ENCODE assay signal across 17 cellular contexts in genomic region chr4:80033581-80033980, GRCh38. TPM values are rescaled to one million over a fixed set of nuclear protein-coding genes. Genes with fewer than 3 reads are reported as not detected.
DNase-seq lines count a peak whose midpoint lies in the region; ATAC-seq and TF ChIP-seq lines count a peak whose summit lies in the region.
"Had no signal": no experiment of that assay in that cellular context is flagged by ENCODE, and none has a peak within 500 bp of the region (broad histone marks: within the 10 kb centered on the region; RNA-seq: fewer than 3 reads in every experiment).

No MANE protein-coding gene starts in this region.

- no peak overlapping the region for H3K9ac ChIP-seq in HCT116 (ENCODE audit: low read length)
- H3K9ac ChIP-seq: KMS-11 had no signal

- TF ChIP-seq POLR2A in HCT116 (IDR thresholded peaks at IDR 0.05; ENCODE audit: borderline replicate concordance, extremely low read depth, insufficient read depth, insufficient read length), result no peak

- no peaks in the 10 kb centered on the region for H3K27me3 ChIP-seq in HCT116 (ENCODE audit: insufficient read depth, low read length)
- H3K27me3 ChIP-seq: colonic mucosa, gastroesophageal sphincter had no signal

- H3K4me3 ChIP-seq in HCT116 (replicated peaks in 1 of 2; ENCODE audit: low read depth in 1 of 2, low read length in 2 of 2), result no peak overlapping the region
- H3K4me3 ChIP-seq: colonic mucosa, gastroesophageal sphincter, mucosa of descending colon had no signal

- H3K9me3 Mint-ChIP-seq in nephron progenitor cell, result no peaks in the 10 kb centered on the region

- intact Hi-C loops in HCT116 (cut with micrococcal nuclease), result no loop called here

- H3K27me3 Mint-ChIP-seq in nephron progenitor cell (ENCODE audit: low read depth, poor library complexity), result no peaks in the 10 kb centered on the region

- no peaks in the 10 kb centered on the region for H3K9me2 ChIP-seq in HCT116 (ENCODE audit: insufficient read depth)

- H3K4me1 ChIP-seq in HCT116 (ENCODE audit: control insufficient read depth in 1 of 2, insufficient read depth in 2 of 2, low read length in 2 of 2), result no peaks in the 10 kb centered on the region

- no peaks in the 10 kb centered on the region for H3K9me3 ChIP-seq in HCT116 (ENCODE audit: control insufficient read depth in 1 of 2, insufficient read depth in 1 of 2, low read depth in 1 of 2, low read length in 2 of 2)
- H3K9me3 ChIP-seq: colonic mucosa, gastroesophageal sphincter, mucosa of descending colon had no signal

- CTCF ChIA-PET in HCT116 (lab: Charles Lee), result no interaction called here

- POLR2A ChIA-PET in HCT116 (lab: Charles Lee), result no interaction called here

- H3K36me3 ChIP-seq in HCT116 (ENCODE audit: control insufficient read depth in 1 of 2, insufficient read depth in 2 of 2, low read length in 2 of 2), result no peaks in the 10 kb centered on the region
- H3K36me3 ChIP-seq: colonic mucosa had no signal

- no peak for TF ChIP-seq RAD21 in HCT116 (IDR thresholded peaks at IDR 0.05; ENCODE audit: low read depth)

- no peak overlapping the region for H3K4me3 Mint-ChIP-seq in nephron progenitor cell

- H3K36me3 Mint-ChIP-seq in nephron progenitor cell (ENCODE audit: low read depth), result peaks cover 11% of the 10 kb centered on the region

- RAD21 ChIA-PET in HCT116 (lab: Charles Lee; ENCODE audit: low non-redundant PET in 1 of 2, low total read pairs in 2 of 2, uncharacterized antibody in 2 of 2, unreplicated experiment in 2 of 2), result no interaction called here

- TF ChIP-seq CTCF in C4-2B (conservative IDR thresholded peaks at IDR 0.05), result peak; percentile 27
- TF ChIP-seq CTCF in HCT116 (IDR thresholded peaks at IDR 0.05 in 2 of 3, conservative IDR thresholded peaks at IDR 0.05 in 1 of 3; ENCODE audit: borderline replicate concordance in 1 of 3, insufficient read depth in 1 of 3, low read depth in 2 of 3, low read length in 2 of 3), result peak in 2 of 3 experiments; percentile 18 to 34; a peak in 2 of 6 replicates
- peak; percentile 18 for TF ChIP-seq CTCF in nephron progenitor cell (IDR thresholded peaks at IDR 0.05)

- H2AFZ ChIP-seq in HCT116 (ENCODE audit: low read depth, low read length, poor library complexity, severe bottlenecking), result no peak overlapping the region

- H3K79me2 ChIP-seq in HCT116 (ENCODE audit: insufficient read depth, low read length), result no peaks in the 10 kb centered on the region

- ATAC-seq in HCT116 (peak; percentile 52), GM19023 (IDR thresholded peaks at IDR 0.05; ENCODE audit: unreplicated experiment) (no peak)
- ATAC-seq: gastroesophageal sphincter, left colon, mucosa of descending colon had no signal

- no peaks in the 10 kb centered on the region for H4K20me1 ChIP-seq in HCT116 (ENCODE audit: insufficient read depth)

- DNase-seq in HCT116 (ENCODE audit: low read depth, low spot score) (no peak), SW480 (ENCODE audit: low spot score) (peak; percentile 1), nephron progenitor cell (no peak), CD1c-positive myeloid dendritic cell (ENCODE audit: extremely low spot score) (no peak)
- no peak for DNase-seq in effector CD8-positive, alpha-beta T cell (lab: John Stamatoyannopoulos, UW)
- DNase-seq: colonic mucosa; GF-D8; left colon; mucosa of descending colon; NCI-H1092 treated with DMSO at 0.1 percent for 48 hours; NCI-H2171; nucleus accumbens; stimulated activated CD4-positive, alpha-beta T cell treated with anti-CD3 and anti-CD28 coated beads, Interleukin-4, amount 100 ng/mL, for 1 hour had no signal

- no peak overlapping the region for H3K4me2 ChIP-seq in HCT116 (ENCODE audit: low read length)
- H3K4me2 ChIP-seq: KMS-11 had no signal

- H3K4me1 Mint-ChIP-seq in nephron progenitor cell, result no peaks in the 10 kb centered on the region

- H3K27ac Mint-ChIP-seq in nephron progenitor cell, result no peak overlapping the region

- H3K27ac ChIP-seq in C4-2B (no peak overlapping the region), HCT116 (ENCODE audit: low read depth, low read length) (no peak overlapping the region)
- H3K27ac ChIP-seq: KMS-11 had no signal

- no TSS peak for BruUV-seq in HCT116 (replicated peaks; lab: Mats Ljungman, UMichigan)

TF ChIP-seq in HCT116, 20 proteins besides CTCF, POLR2A, EP300 and RAD21:
- TF ChIP-seq CEBPB (IDR thresholded peaks at IDR 0.05; ENCODE audit: low read depth) (no peak), ZFX (IDR thresholded peaks at IDR 0.05) (no peak)

RNA-seq across cellular contexts. Expression of gene ANTXR2, which starts 39.4 kb away (rescaled TPM):
- total RNA-seq in HCT116 (2021; ENCODE audit: unreplicated experiment), result 6.3 TPM
- polyA plus RNA-seq in HCT116 (2012), result 4.4 and 7.9 TPM in 2 replicates
